Comparison of ENCODE assay signal across 24 cellular contexts in genomic region chr14:73392329-73393257, GRCh38.
DNase-seq lines count a peak whose midpoint lies in the region; ATAC-seq, FAIRE-seq and TF ChIP-seq lines count a peak whose summit lies in the region.
"Had no signal": no experiment of that assay in that cellular context is flagged by ENCODE, and none has a peak within 500 bp of the region (broad histone marks: within the 10 kb centered on the region; RNA-seq: fewer than 3 reads in every experiment).

No MANE protein-coding gene starts in this region.

- no peak for ATAC-seq in A549
- ATAC-seq in activated B cell treated with CpG ODN at 0.5 μM for 24 hours (ENCODE audit: low read depth): peak; percentile 56
- ATAC-seq: gastrocnemius medialis, HCT116, SK-N-SH treated with all-trans-retinoic acid at 6 μM for 48 hours had no signal

- no peak for TF ChIP-seq EP300 in A549 (IDR thresholded peaks at IDR 0.05)

- H3K4me1 Mint-ChIP-seq in activated CD4-positive, alpha-beta memory T cell treated with anti-CD3 and anti-CD28 coated beads for 36 hours (ENCODE audit: low read depth): peaks cover 17% of the 10 kb centered on the region
- peaks cover 13% of the 10 kb centered on the region for H3K4me1 Mint-ChIP-seq in activated CD4-positive, alpha-beta memory T cell treated with anti-CD3 and anti-CD28 coated beads, Interleukin-2, amount 10 ng/mL, durations not matched to agents 7 days and 5 days
- H3K4me1 Mint-ChIP-seq in activated B cell treated with CpG ODN at 0.5 μM for 24 hours: peaks cover 52% of the 10 kb centered on the region

- H3K4me3 Mint-ChIP-seq in activated CD4-positive, alpha-beta memory T cell treated with anti-CD3 and anti-CD28 coated beads for 36 hours: no peak overlapping the region
- no peak overlapping the region for H3K4me3 Mint-ChIP-seq in activated CD4-positive, alpha-beta memory T cell treated with anti-CD3 and anti-CD28 coated beads, Interleukin-2, amount 10 ng/mL, durations not matched to agents 7 days and 5 days
- peak overlapping the region; percentile 47 for H3K4me3 Mint-ChIP-seq in activated B cell treated with CpG ODN at 0.5 μM for 24 hours

- DNase-seq in activated CD4-positive, alpha-beta memory T cell treated with anti-CD3 and anti-CD28 coated beads for 36 hours: peak; percentile 20
- DNase-seq in activated CD4-positive, alpha-beta memory T cell treated with anti-CD3 and anti-CD28 coated beads, Interleukin-2, amount 10 ng/mL, durations not matched to agents 7 days and 5 days: no peak
- DNase-seq in A549 (ENCODE audit: low read depth in 1 of 2, low spot score in 1 of 2): no peak
- peak; percentile 19 for DNase-seq in GM13976 (ENCODE audit: low spot score)
- no peak for DNase-seq in activated B cell treated with CpG ODN at 0.5 μM for 24 hours
- no peak for DNase-seq in NCI-H748 (lab: John Stamatoyannopoulos, UW; ENCODE audit: unreplicated experiment)
- no peak for DNase-seq in NCI-H526 treated with DMSO at 0.1 percent for 48 hours (lab: John Stamatoyannopoulos, UW)
- no peak for DNase-seq in iPS-NIHi11 (ENCODE audit: low spot score)
- DNase-seq: activated effector memory CD4-positive, alpha-beta T cell treated with anti-CD3 and anti-CD28 coated beads, Interleukin-2, amount 50 U/mL, for 16 hours; amygdala; esophagus squamous epithelium; gastrocnemius medialis; GDM1; hippocampal formation; left lung; mesendoderm; NCI-H187; nucleus accumbens; stimulated activated CD4-positive, alpha-beta T cell treated with anti-CD3 and anti-CD28 coated beads, Interleukin-1b, Interleukin-23, amount 100 ng/mL, for 48 hours; uterus had no signal

- POLR2A ChIA-PET in activated CD4-positive, alpha-beta memory T cell treated with anti-CD3 and anti-CD28 coated beads for 36 hours (lab: Charles Lee): no interaction called here
- POLR2A ChIA-PET in activated CD4-positive, alpha-beta memory T cell treated with anti-CD3 and anti-CD28 coated beads, Interleukin-2, amount 10 ng/mL, durations not matched to agents 7 days and 5 days (lab: Charles Lee): no interaction called here
- POLR2A ChIA-PET in A549 (lab: Yijun Ruan, JAX) (no interaction called here), activated B cell treated with CpG ODN at 0.5 μM for 24 hours (lab: Charles Lee) (no interaction called here)

- no peaks in the 10 kb centered on the region for H3K27me3 Mint-ChIP-seq in activated CD4-positive, alpha-beta memory T cell treated with anti-CD3 and anti-CD28 coated beads for 36 hours
- no peaks in the 10 kb centered on the region for H3K27me3 Mint-ChIP-seq in activated CD4-positive, alpha-beta memory T cell treated with anti-CD3 and anti-CD28 coated beads, Interleukin-2, amount 10 ng/mL, durations not matched to agents 7 days and 5 days
- no peaks in the 10 kb centered on the region for H3K27me3 Mint-ChIP-seq in activated B cell treated with CpG ODN at 0.5 μM for 24 hours

- TF ChIP-seq POLR2A in A549 (IDR thresholded peaks at IDR 0.05; ENCODE audit: low read length): no peak

- CTCF ChIA-PET in activated CD4-positive, alpha-beta memory T cell treated with anti-CD3 and anti-CD28 coated beads for 36 hours (lab: Charles Lee): interaction anchor here (1.1 to 1.2 kb wide), 2 partner anchors 79 to 98 kb away, joined by 3 to 4 read pairs; no protein-coding TSS in a partner anchor
- CTCF ChIA-PET in activated CD4-positive, alpha-beta memory T cell treated with anti-CD3 and anti-CD28 coated beads, Interleukin-2, amount 10 ng/mL, durations not matched to agents 7 days and 5 days (lab: Charles Lee): interaction anchor here (1.9 kb wide), 1 partner anchor 97 kb away, joined by 5 read pairs; no protein-coding TSS in a partner anchor
- CTCF ChIA-PET in A549 (lab: Yijun Ruan, JAX) (no interaction called here), activated B cell treated with CpG ODN at 0.5 μM for 24 hours (lab: Charles Lee) (interaction anchor here (1.0 kb wide), 1 partner anchor 98 kb away, joined by 3 read pairs; no protein-coding TSS in a partner anchor)

- no peak overlapping the region for H3K27ac Mint-ChIP-seq in activated CD4-positive, alpha-beta memory T cell treated with anti-CD3 and anti-CD28 coated beads for 36 hours
- H3K27ac Mint-ChIP-seq in activated CD4-positive, alpha-beta memory T cell treated with anti-CD3 and anti-CD28 coated beads, Interleukin-2, amount 10 ng/mL, durations not matched to agents 7 days and 5 days: no peak overlapping the region
- H3K27ac Mint-ChIP-seq in activated B cell treated with CpG ODN at 0.5 μM for 24 hours: peak overlapping the region; percentile 38

- peak; percentile 68 for FAIRE-seq in A549 (lab: Jason Lieb, UNC)

- no peaks in the 10 kb centered on the region for H3K36me3 Mint-ChIP-seq in activated CD4-positive, alpha-beta memory T cell treated with anti-CD3 and anti-CD28 coated beads for 36 hours
- no peaks in the 10 kb centered on the region for H3K36me3 Mint-ChIP-seq in activated CD4-positive, alpha-beta memory T cell treated with anti-CD3 and anti-CD28 coated beads, Interleukin-2, amount 10 ng/mL, durations not matched to agents 7 days and 5 days (ENCODE audit: low read depth)
- H3K36me3 Mint-ChIP-seq in activated B cell treated with CpG ODN at 0.5 μM for 24 hours (ENCODE audit: low read depth): peaks cover 6% of the 10 kb centered on the region

- no peaks in the 10 kb centered on the region for H3K9me3 ChIP-seq in A549
- H3K9me3 ChIP-seq: esophagus squamous epithelium, gastrocnemius medialis, left lung, thoracic aorta, uterus had no signal

- no peak overlapping the region for H3K27ac ChIP-seq in A549
- H3K27ac ChIP-seq: coronary artery, esophagus squamous epithelium, gastrocnemius medialis, left lung, thoracic aorta, uterus had no signal

- H3K9me3 Mint-ChIP-seq in activated CD4-positive, alpha-beta memory T cell treated with anti-CD3 and anti-CD28 coated beads for 36 hours: no peaks in the 10 kb centered on the region
- no peaks in the 10 kb centered on the region for H3K9me3 Mint-ChIP-seq in activated CD4-positive, alpha-beta memory T cell treated with anti-CD3 and anti-CD28 coated beads, Interleukin-2, amount 10 ng/mL, durations not matched to agents 7 days and 5 days
- H3K9me3 Mint-ChIP-seq in activated B cell treated with CpG ODN at 0.5 μM for 24 hours: no peaks in the 10 kb centered on the region

- intact Hi-C loops in activated CD4-positive, alpha-beta memory T cell treated with anti-CD3 and anti-CD28 coated beads for 36 hours (cut with micrococcal nuclease): loop anchor here (10.0 kb wide), 1 partner anchor 98 kb away; no protein-coding TSS in a partner anchor
- intact Hi-C loops in activated B cell treated with CpG ODN at 0.5 μM for 24 hours (cut with micrococcal nuclease): no loop called here

- peaks cover 9% of the 10 kb centered on the region; the same call in 2 of the 3 replicates for H3K4me1 ChIP-seq in A549
- H3K4me1 ChIP-seq: esophagus squamous epithelium, uterus had no signal

- TF ChIP-seq CTCF in A549 (IDR thresholded peaks at IDR 0.05) (no peak), GM13976 (IDR thresholded peaks at IDR 0.05; ENCODE audit: borderline replicate concordance, control extremely low read depth, extremely low read depth, insufficient read depth, missing control alignments) (no peak), activated B cell treated with CpG ODN at 0.5 μM for 24 hours (IDR thresholded peaks at IDR 0.05) (no peak)

- in situ Hi-C loops in GM13976 (cut with MboI; ENCODE audit: low sequenced_read_pairs, unreplicated experiment): no loop called here

- 90% methylated on average over 4 of the region's 4 CpGs for WGBS in A549 (ENCODE audit: missing lambda C conversion rate)

- TF ChIP-seq RAD21 in A549 (conservative IDR thresholded peaks at IDR 0.05 in 1 of 2, IDR thresholded peaks at IDR 0.05 in 1 of 2): no peak

- no peak overlapping the region for H3K4me2 ChIP-seq in A549

- H3K4me3 ChIP-seq in A549: no peak overlapping the region
- H3K4me3 ChIP-seq: coronary artery, esophagus squamous epithelium, gastrocnemius medialis, left lung, thoracic aorta, uterus had no signal

TF ChIP-seq in A549, 52 proteins besides CTCF, POLR2A, EP300 and RAD21:
- no peak for TF ChIP-seq CEBPB (IDR thresholded peaks at IDR 0.05)
- no peak for TF ChIP-seq HEYL (CRISPR knock-in tag; IDR thresholded peaks at IDR 0.05)
- TF ChIP-seq ZC3H11A (IDR thresholded peaks at IDR 0.05): no peak
- TF ChIP-seq, protein P1, sequence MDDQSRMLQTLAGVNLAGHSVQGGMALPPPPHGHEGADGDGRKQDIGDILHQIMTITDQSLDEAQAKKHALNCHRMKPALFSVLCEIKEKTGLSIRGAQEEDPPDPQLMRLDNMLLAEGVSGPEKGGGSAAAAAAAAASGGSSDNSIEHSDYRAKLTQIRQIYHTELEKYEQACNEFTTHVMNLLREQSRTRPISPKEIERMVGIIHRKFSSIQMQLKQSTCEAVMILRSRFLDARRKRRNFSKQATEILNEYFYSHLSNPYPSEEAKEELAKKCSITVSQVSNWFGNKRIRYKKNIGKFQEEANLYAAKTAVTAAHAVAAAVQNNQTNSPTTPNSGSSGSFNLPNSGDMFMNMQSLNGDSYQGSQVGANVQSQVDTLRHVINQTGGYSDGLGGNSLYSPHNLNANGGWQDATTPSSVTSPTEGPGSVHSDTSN (IDR thresholded peaks at IDR 0.05): no peak
- no peak for TF ChIP-seq HDAC2 (IDR thresholded peaks at IDR 0.05)
- no peak for TF ChIP-seq ATOH8 (CRISPR knock-in tag; IDR thresholded peaks at IDR 0.05; ENCODE audit: low read depth)
- TF ChIP-seq CBX2 (IDR thresholded peaks at IDR 0.05; ENCODE audit: borderline replicate concordance, low read depth): no peak

Comparison
In these comparisons a context has a peak if more than half of its experiments do, and no peak if none do; other contexts are left out.
1. DNase-seq: peak in activated CD4-positive, alpha-beta memory T cell treated with anti-CD3 and anti-CD28 coated beads for 36 hours (single experiment) and GM13976 (single experiment); none in activated CD4-positive, alpha-beta memory T cell treated with anti-CD3 and anti-CD28 coated beads, Interleukin-2, amount 10 ng/mL, durations not matched to agents 7 days and 5 days (single experiment), A549 (0 of 2), activated B cell treated with CpG ODN at 0.5 μM for 24 hours (single experiment), NCI-H748 (single experiment), NCI-H526 treated with DMSO at 0.1 percent for 48 hours (single experiment) and iPS-NIHi11 (single experiment).